ENCODE assay signal across 35 cellular contexts in the genomic region with DNA sequence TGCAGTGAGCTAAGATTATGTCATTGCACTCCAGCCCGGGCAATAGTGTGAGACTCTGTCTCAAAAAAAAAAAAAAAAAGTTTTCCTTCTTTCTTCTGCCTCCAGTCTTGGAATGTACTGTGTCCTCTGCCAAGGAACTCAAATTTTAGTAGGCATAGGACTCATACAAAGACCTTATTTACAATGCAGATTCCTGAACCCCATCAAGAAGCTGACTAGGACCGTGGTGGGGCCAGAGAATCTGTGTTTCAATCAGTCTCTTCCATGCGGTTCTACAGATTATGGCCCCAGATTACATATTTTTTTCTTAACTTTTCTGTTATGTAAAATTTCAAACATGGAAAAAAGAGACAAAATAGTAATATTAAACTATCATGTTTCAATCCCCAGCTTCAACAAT. TPM values are rescaled to one million over a fixed set of nuclear protein-coding genes. Genes with fewer than 3 reads are reported as not detected.
A peak's percentile ranks its signal among the peaks of the same experiment; 100 is the strongest.
DNase-seq lines count a peak whose midpoint lies in the region; ATAC-seq, FAIRE-seq and TF ChIP-seq lines count a peak whose summit lies in the region.
"Had no signal": no experiment of that assay in that cellular context is flagged by ENCODE, and none has a peak within 500 bp of the region (broad histone marks: within the 10 kb centered on the region; RNA-seq: fewer than 3 reads in every experiment).

No MANE protein-coding gene starts in this region.

- no peak for ATAC-seq in K562
- ATAC-seq in heart right ventricle, result no peak
- ATAC-seq in GM18868 (IDR thresholded peaks at IDR 0.05; ENCODE audit: unreplicated experiment), result no peak
- ATAC-seq: activated CD8-positive, alpha-beta T cell treated with anti-CD3 and anti-CD28 coated beads, Interleukin-2, amount 10 ng/mL, durations not matched to agents 7 days and 5 days; activated naive CD4-positive, alpha-beta T cell treated with anti-CD3 and anti-CD28 coated beads, Interleukin-2, amount 50 U/mL, for 72 hours; gastroesophageal sphincter; stimulated activated naive CD8-positive, alpha-beta T cell treated with anti-CD3 and anti-CD28 coated beads, Interleukin-15, Interleukin-2, amounts not matched to agents 100 U/mL and 50 U/mL, for 24 hours had no signal

- H3K27ac Mint-ChIP-seq in Caco-2 (ENCODE audit: unreplicated experiment), result peak overlapping the region; percentile 63
- H3K27ac Mint-ChIP-seq in neural crest cell (ENCODE audit: unreplicated experiment), result peak overlapping the region; percentile 53
- H3K27ac Mint-ChIP-seq: activated CD8-positive, alpha-beta T cell treated with anti-CD3 and anti-CD28 coated beads, Interleukin-2, amount 10 ng/mL, durations not matched to agents 7 days and 5 days; CD4-positive, alpha-beta T cell had no signal

- CTCF ChIA-PET in Caco-2 (lab: Charles Lee), result no interaction called here
- CTCF ChIA-PET in K562 (lab: Yijun Ruan, JAX; ENCODE audit: low intra/inter-chr PET ratio), result no interaction called here

- H3K27ac ChIP-seq in OCI-LY1 (ENCODE audit: low read depth, low read length, poor library complexity, severe bottlenecking) (peak overlapping the region; percentile 94), K562 (ENCODE audit: extremely low read depth, low read depth, low read length) (no peak overlapping the region), heart right ventricle (no peak overlapping the region)
- H3K27ac ChIP-seq: cardiac muscle cell, right atrium auricular region, VCaP had no signal

- H3K9me3 Mint-ChIP-seq in Caco-2 (ENCODE audit: unreplicated experiment), result no peaks in the 10 kb centered on the region
- H3K9me3 Mint-ChIP-seq in neural crest cell, result no peaks in the 10 kb centered on the region
- H3K9me3 Mint-ChIP-seq: activated naive CD4-positive, alpha-beta T cell treated with anti-CD3 and anti-CD28 coated beads, Interleukin-2, amount 50 U/mL, for 72 hours; CD4-positive, alpha-beta T cell had no signal

- H3K4me2 ChIP-seq in OCI-LY1 (ENCODE audit: low read length) (no peak overlapping the region), K562 (ENCODE audit: insufficient read depth, low read length) (no peak overlapping the region)
- H3K4me2 ChIP-seq: smooth muscle cell had no signal

- no peaks in the 10 kb centered on the region for H3K27me3 ChIP-seq in Caco-2 (replicated peaks; ENCODE audit: control insufficient read depth, insufficient read depth, low read length)
- no peaks in the 10 kb centered on the region for H3K27me3 ChIP-seq in OCI-LY1 (ENCODE audit: insufficient read depth, low read length)
- H3K27me3 ChIP-seq in K562 (ENCODE audit: control insufficient read depth in 2 of 2, insufficient read depth in 2 of 2, low read length in 2 of 2), result no peaks in the 10 kb centered on the region
- H3K27me3 ChIP-seq in heart right ventricle, result no peaks in the 10 kb centered on the region
- H3K27me3 ChIP-seq: cardiac muscle cell, gastroesophageal sphincter, right atrium auricular region had no signal

- POLR2A ChIA-PET in Caco-2 (lab: Charles Lee), result no interaction called here
- POLR2A ChIA-PET in K562 (lab: Yijun Ruan, JAX), result interaction anchor here (1.3 kb wide), 1 partner anchor 9 kb away, joined by 4 read pairs; no protein-coding TSS in a partner anchor

- TF ChIP-seq POLR2A in K562 (conservative IDR thresholded peaks at IDR 0.05), result no peak

- H3F3A ChIP-seq in OCI-LY1 (ENCODE audit: insufficient read depth, low read length), result peaks cover 12% of the 10 kb centered on the region; the same call in 1 of the 2 replicates

- H3K9me1 ChIP-seq in K562 (ENCODE audit: control insufficient read depth, insufficient read depth, low read length), result no peaks in the 10 kb centered on the region

- TF ChIP-seq RAD21 in K562 (CRISPR knock-in tag; conservative IDR thresholded peaks at IDR 0.05 in 1 of 2, IDR thresholded peaks at IDR 0.05 in 1 of 2), result no peak

- H3K4me1 Mint-ChIP-seq in Caco-2 (ENCODE audit: low read depth, unreplicated experiment) (peaks cover 48% of the 10 kb centered on the region), neural crest cell (peaks cover 49% of the 10 kb centered on the region)

- no peaks in the 10 kb centered on the region for H3K9me2 ChIP-seq in OCI-LY1 (ENCODE audit: low read depth, low read length)

- in situ Hi-C loops in K562 (cut with MboI), result no loop called here

- TF ChIP-seq EP300 in K562 (IDR thresholded peaks at IDR 0.05; ENCODE audit: low read length), result no peak

- TF ChIP-seq CTCF in Caco-2 (IDR thresholded peaks at IDR 0.05; ENCODE audit: insufficient read depth in 1 of 2, low read depth in 1 of 2, low read length in 1 of 2, severe bottlenecking in 1 of 2, unreplicated experiment in 1 of 2), result no peak
- no peak for TF ChIP-seq CTCF in OCI-LY1 (IDR thresholded peaks at IDR 0.05; ENCODE audit: low read length)
- no peak for TF ChIP-seq CTCF in K562 (IDR thresholded peaks at IDR 0.05 in 2 of 3, conservative IDR thresholded peaks at IDR 0.05 in 1 of 3; ENCODE audit: insufficient read depth in 2 of 3, low read depth in 1 of 3, low read length in 3 of 3)
- TF ChIP-seq CTCF in neural crest cell (conservative IDR thresholded peaks at IDR 0.05), result no peak
- no peak for TF ChIP-seq CTCF in heart right ventricle (IDR thresholded peaks at IDR 0.05)

- H3K9ac ChIP-seq in OCI-LY1 (ENCODE audit: low read length), result no peak overlapping the region
- H3K9ac ChIP-seq in K562 (ENCODE audit: insufficient read depth in 1 of 2, low read depth in 2 of 2, low read length in 2 of 2), result no peak overlapping the region

- 51% methylated on average over 3 of the region's 3 CpGs for WGBS in K562 (ENCODE audit: insufficient coverage, low coverage, missing lambda C conversion rate)
- 94 to 97% methylated on average over 3 of the region's 3 CpGs for WGBS in heart right ventricle, 2 donors

- no peaks in the 10 kb centered on the region for H3K79me2 ChIP-seq in OCI-LY1 (ENCODE audit: insufficient read depth, low read length)
- H3K79me2 ChIP-seq in K562 (ENCODE audit: control insufficient read depth, insufficient read depth, low read length), result no peaks in the 10 kb centered on the region

- H3K9me3 ChIP-seq in Caco-2, result no peaks in the 10 kb centered on the region
- H3K9me3 ChIP-seq in OCI-LY1 (ENCODE audit: low read length), result no peaks in the 10 kb centered on the region
- no peaks in the 10 kb centered on the region for H3K9me3 ChIP-seq in K562 (replicated peaks; ENCODE audit: control insufficient read depth, insufficient read depth, low read depth, low read length)
- H3K9me3 ChIP-seq in heart right ventricle, result no peaks in the 10 kb centered on the region
- H3K9me3 ChIP-seq: gastroesophageal sphincter, right atrium auricular region, thoracic aorta had no signal

- no peak overlapping the region for H3K4me3 Mint-ChIP-seq in Caco-2 (ENCODE audit: unreplicated experiment)
- no peak overlapping the region for H3K4me3 Mint-ChIP-seq in neural crest cell
- H3K4me3 Mint-ChIP-seq: activated CD8-positive, alpha-beta T cell treated with anti-CD3 and anti-CD28 coated beads, Interleukin-2, amount 10 ng/mL, durations not matched to agents 7 days and 5 days; CD4-positive, alpha-beta T cell had no signal

- no peak overlapping the region for H2AFZ ChIP-seq in OCI-LY1 (ENCODE audit: low read length)
- H2AFZ ChIP-seq in K562 (ENCODE audit: low read depth, low read length), result no peak overlapping the region

- DNase-seq in Caco-2, result no peak
- DNase-seq in K562 (ENCODE audit: extremely low read depth in 1 of 4, low spot score in 3 of 4), result no peak
- no peak for DNase-seq in neural crest cell (ENCODE audit: low read depth, low spot score)
- no peak for DNase-seq in heart right ventricle
- DNase-seq in NCI-H2029 treated with DMSO at 0.1 percent for 48 hours (lab: John Stamatoyannopoulos, UW), result no peak
- DNase-seq in hepatic stellate cell (ENCODE audit: low spot score), result no peak
- DNase-seq: activated CD4-positive, alpha-beta T cell treated with anti-CD3 and anti-CD28 coated beads for 4 hours; activated CD8-positive, alpha-beta T cell treated with anti-CD3 and anti-CD28 coated beads, Interleukin-2, amount 10 ng/mL, durations not matched to agents 7 days and 5 days; anterior cingulate cortex; CD4-positive, alpha-beta T cell; DMS 273 treated with DMSO at 0.1 percent for 48 hours; effector CD4-positive, alpha-beta T cell; EL; HCEC 1CT; hypothalamus; NCI-H1092; NCI-H187; NCI-H2227 treated with DMSO at 0.1 percent for 48 hours; NCI-H526 treated with DMSO at 0.1 percent for 48 hours; NK-92 treated with Interleukin-12 subunit alpha and Interleukin-12 subunit beta, amount 100 ng/mL, for 24 hours; SIG-M5; stimulated activated naive CD8-positive, alpha-beta T cell treated with anti-CD3 and anti-CD28 coated beads, Interleukin-15, Interleukin-2, amounts not matched to agents 100 U/mL and 50 U/mL, for 24 hours; T1000 had no signal

- H3K4me1 ChIP-seq in Caco-2 (peaks cover 73% of the 10 kb centered on the region), OCI-LY1 (ENCODE audit: insufficient read depth, low read length, severe bottlenecking) (peaks cover 74% of the 10 kb centered on the region), K562 (replicated peaks in 1 of 2; ENCODE audit: control insufficient read depth in 2 of 2, insufficient read depth in 2 of 2, low read length in 2 of 2) (peaks cover 12 to 27% of the 10 kb centered on the region in 2 experiments), heart right ventricle (peaks cover 2 to 37% (median 10%) of the 10 kb centered on the region in 9 donors)

- no TSS peak for BruUV-seq in Caco-2 (replicated peaks; lab: Mats Ljungman, UMichigan)
- no TSS peak for BruUV-seq in K562 (replicated peaks; lab: Mats Ljungman, UMichigan)

- no peak overlapping the region for H3K4me3 ChIP-seq in Caco-2 (ENCODE audit: low read depth, low read length)
- H3K4me3 ChIP-seq in OCI-LY1 (ENCODE audit: low read depth, low read length, poor library complexity, severe bottlenecking), result no peak overlapping the region
- no peak overlapping the region for H3K4me3 ChIP-seq in K562
- H3K4me3 ChIP-seq in heart right ventricle, result no peak overlapping the region
- H3K4me3 ChIP-seq: cardiac muscle cell, gastroesophageal sphincter, right atrium auricular region, smooth muscle cell, thoracic aorta had no signal

- H3K27me3 Mint-ChIP-seq in Caco-2 (ENCODE audit: insufficient read depth, unreplicated experiment) (no peaks in the 10 kb centered on the region), neural crest cell (ENCODE audit: low read depth) (no peaks in the 10 kb centered on the region)
- H3K27me3 Mint-ChIP-seq: CD4-positive, alpha-beta T cell had no signal

- H3K36me3 Mint-ChIP-seq in Caco-2 (ENCODE audit: insufficient read depth, unreplicated experiment) (peaks cover 23% of the 10 kb centered on the region), neural crest cell (ENCODE audit: low read depth) (no peaks in the 10 kb centered on the region)
- H3K36me3 Mint-ChIP-seq: activated naive CD4-positive, alpha-beta T cell treated with anti-CD3 and anti-CD28 coated beads, Interleukin-2, amount 50 U/mL, for 72 hours had no signal

- H4K20me1 ChIP-seq in OCI-LY1 (ENCODE audit: insufficient read depth, low read length), result no peaks in the 10 kb centered on the region
- no peaks in the 10 kb centered on the region for H4K20me1 ChIP-seq in K562 (replicated peaks; ENCODE audit: control insufficient read depth, insufficient read depth, low read length)

- no peak for FAIRE-seq in K562 (lab: Jason Lieb, UNC)
- FAIRE-seq: colon, GM18507, GM19239 had no signal

- H3K36me3 ChIP-seq in Caco-2 (ENCODE audit: control insufficient read depth, insufficient read depth, low read length) (no peaks in the 10 kb centered on the region), OCI-LY1 (ENCODE audit: insufficient read depth, low read length) (no peaks in the 10 kb centered on the region), K562 (ENCODE audit: control insufficient read depth, insufficient read depth, low read length) (no peaks in the 10 kb centered on the region), heart right ventricle (no peaks in the 10 kb centered on the region)
- H3K36me3 ChIP-seq: cardiac muscle cell, gastroesophageal sphincter, right atrium auricular region, thoracic aorta had no signal

- intact Hi-C loops in Caco-2 (cut with micrococcal nuclease; ENCODE audit: unreplicated experiment) (no loop called here), K562 (cut with micrococcal nuclease) (no loop called here), heart right ventricle (cut with DNase I) (no loop called here)

RNA-seq across cellular contexts. Expression of gene PIM1, which starts 29.8 kb away (rescaled TPM):
- 43.8 and 48.3 TPM in 2 replicates for total RNA-seq in Caco-2 (2022)
- total RNA-seq in K562 (2011; cell fraction: chromatin; rRNA removed; ENCODE audit: low replicate concordance), result 217 and 312 TPM in 2 replicates
- total RNA-seq in K562 (2011; cell fraction: nucleolus; rRNA removed), result 221 and 239 TPM in 2 replicates
- total RNA-seq in K562 (2011; cell fraction: nucleoplasm; rRNA removed), result 299 and 384 TPM in 2 replicates
- total RNA-seq in K562 (2014; rRNA removed), result 169 and 190 TPM in 2 replicates
- 175 and 193 TPM in 2 replicates for total RNA-seq in K562 (2014; rRNA removed; fragmentation: Illumina TruSeq; extraction: Trizol)
- total RNA-seq in K562 (2015; rRNA removed; fragmentation: Illumina TruSeq; extraction: Trizol), result 211 and 212 TPM in 2 replicates
- 358 and 364 TPM in 2 replicates for total RNA-seq in K562 (2021)
- polyA plus RNA-seq in K562 (2011; rRNA removed), result 296 and 429 TPM in 2 replicates
- 314 and 336 TPM in 2 replicates for polyA plus RNA-seq in K562 (2011; cell fraction: cytosol; rRNA removed)
- 653 and 742 TPM in 2 replicates for polyA plus RNA-seq in K562 (2011; cell fraction: nucleus; rRNA removed)
- polyA plus RNA-seq in K562 (2012), result 412 and 745 TPM in 2 replicates
- 574 and 789 TPM in 2 replicates for polyA plus RNA-seq in K562 (2014; fragmentation: Illumina TruSeq; extraction: Trizol)
- polyA plus RNA-seq in K562 (2014; fragmentation: Nextera tagmentation; extraction: Ambion mirVana), result 10 to 100 TPM; 19.0 to 62.4 TPM
- polyA plus RNA-seq in K562 (2014; rRNA removed), result 235 and 249 TPM in 2 replicates
- polyA minus RNA-seq in K562 (2011; rRNA and poly(A)+ RNA removed), result 158 and 187 TPM in 2 replicates
- polyA minus RNA-seq in K562 (2011; cell fraction: cytosol; rRNA and poly(A)+ RNA removed), result 162 and 207 TPM in 2 replicates
- 177 and 202 TPM in 2 replicates for polyA minus RNA-seq in K562 (2011; cell fraction: nucleus; rRNA and poly(A)+ RNA removed)
- 8.6 and 9.1 TPM in 2 replicates for total RNA-seq in neural crest cell
- total RNA-seq in heart right ventricle, result 100 to 1,000 TPM in 1 of 10 donors, 10 to 100 TPM in 7, 1 to 10 TPM in 2; 9.2 to 106 (median 18.0) TPM
- polyA plus RNA-seq in heart right ventricle, result 10 to 100 TPM in 1 of 2 donors, 1 to 10 TPM in 1; 9.4 to 10.8 TPM
